8 cellular contexts compared by ENCODE assay signal in the genomic region with DNA sequence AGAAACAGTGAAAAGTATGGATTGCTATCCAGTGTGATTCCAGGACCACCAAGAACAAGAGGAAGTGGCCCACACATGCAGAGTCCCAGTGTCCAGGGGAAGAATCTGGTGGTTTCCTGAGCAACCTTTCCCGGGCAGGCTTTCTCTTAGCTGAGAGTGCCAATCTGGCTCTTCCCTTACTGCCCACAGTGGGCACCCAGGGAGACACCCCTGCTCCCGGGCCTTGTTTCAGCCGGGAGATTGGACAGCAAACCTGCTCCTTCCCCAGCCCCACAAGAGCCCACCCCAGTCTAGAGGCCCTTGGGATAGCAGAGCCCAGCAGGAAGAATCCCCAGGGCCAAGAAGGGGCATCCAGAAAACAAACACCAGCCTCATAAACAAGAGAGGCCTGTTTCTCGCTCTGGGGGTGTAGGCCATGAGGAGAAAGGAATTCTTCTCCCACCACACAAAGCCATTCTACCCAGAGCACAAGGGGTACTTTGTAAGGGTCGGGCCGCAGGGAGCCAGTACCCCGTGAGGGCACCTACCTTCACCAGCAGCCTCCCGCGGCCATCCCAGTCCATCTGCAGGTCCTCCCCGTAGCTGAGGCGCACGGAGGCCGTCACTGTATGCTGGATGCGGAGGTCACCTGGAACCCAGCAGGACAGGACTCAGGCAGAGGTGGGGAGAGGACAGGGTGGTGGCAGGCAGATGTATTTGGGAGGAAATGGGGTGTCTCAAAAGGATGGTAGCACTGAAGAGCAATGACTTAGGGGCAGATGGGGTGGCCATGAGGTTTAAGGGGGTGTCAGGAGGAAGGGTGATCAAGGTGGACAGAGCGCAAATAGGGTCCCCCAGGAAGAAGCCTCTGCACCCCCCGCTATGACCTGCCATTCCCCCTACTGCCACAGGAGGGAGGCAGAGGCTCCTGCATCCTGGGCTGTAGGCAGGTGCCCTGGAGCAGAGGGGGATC.
DNase-seq lines count a peak whose midpoint lies in the region; ATAC-seq and TF ChIP-seq lines count a peak whose summit lies in the region.

No MANE protein-coding gene starts in this region.

- H3K27me3 Mint-ChIP-seq in naive thymus-derived CD4-positive, alpha-beta T cell, result peaks cover 0 to 7% (median 4%) of the 10 kb centered on the region in 5 donors

- no peak overlapping the region for H3K4me3 Mint-ChIP-seq in naive thymus-derived CD4-positive, alpha-beta T cell

- H3K36me3 ChIP-seq in naive thymus-derived CD4-positive, alpha-beta T cell (ENCODE audit: control insufficient read depth in 2 of 3, insufficient read depth in 3 of 3, low read length in 3 of 3), result no peaks in the 10 kb centered on the region
- H3K36me3 ChIP-seq in stomach, result peaks cover 0 to 5% (median 0%) of the 10 kb centered on the region in 4 donors

- peaks cover 0 to 2% (median 0%) of the 10 kb centered on the region in 7 donors for H3K4me1 Mint-ChIP-seq in naive thymus-derived CD4-positive, alpha-beta T cell

- no peak overlapping the region for H3K27ac Mint-ChIP-seq in naive thymus-derived CD4-positive, alpha-beta T cell

- no peaks in the 10 kb centered on the region for H3K36me3 Mint-ChIP-seq in naive thymus-derived CD4-positive, alpha-beta T cell

- DNase-seq in SKM-1 treated with dmso at 0.1 percent for 144 hours (lab: John Stamatoyannopoulos, UW; ENCODE audit: unreplicated experiment) (peak; percentile 0), SKM-1 (lab: John Stamatoyannopoulos, UW; ENCODE audit: unreplicated experiment) (no peak), NCI-H345 treated with DMSO at 0.1 percent for 48 hours (lab: John Stamatoyannopoulos, UW; ENCODE audit: unreplicated experiment) (peak; percentile 6), epithelial cell of proximal tubule (ENCODE audit: low read depth) (no peak), stomach (peak; percentile 53)
- DNase-seq in activated CD8-positive, alpha-beta memory T cell treated with anti-CD3 and anti-CD28 coated beads for 1 hour (ENCODE audit: extremely low read depth in 1 of 2, low read depth in 1 of 2), result peak; percentile 27 to 30
- DNase-seq in naive thymus-derived CD4-positive, alpha-beta T cell, result peak; percentile 47 to 80 (median 65)

- TF ChIP-seq POLR2A in stomach (IDR thresholded peaks at IDR 0.05), result no peak

- H3K27me3 ChIP-seq in naive thymus-derived CD4-positive, alpha-beta T cell (ENCODE audit: control insufficient read depth in 2 of 2, insufficient read depth in 2 of 2, low read length in 2 of 2), result no peaks in the 10 kb centered on the region
- peaks cover 0 to 11% (median 0%) of the 10 kb centered on the region in 3 donors for H3K27me3 ChIP-seq in stomach

- POLR2A ChIA-PET in naive thymus-derived CD4-positive, alpha-beta T cell (lab: Charles Lee), result no interaction called here

- no peaks in the 10 kb centered on the region for H3K9me3 Mint-ChIP-seq in naive thymus-derived CD4-positive, alpha-beta T cell

- peak; percentile 89 for ATAC-seq in naive thymus-derived CD4-positive, alpha-beta T cell
- ATAC-seq in GM21576 (IDR thresholded peaks at IDR 0.05; ENCODE audit: unreplicated experiment), result no peak

- intact Hi-C loops in naive thymus-derived CD4-positive, alpha-beta T cell (cut with micrococcal nuclease), result loop anchor here (1.0 to 5.0 kb wide), 7 partner anchors 12 to 223 kb away; no protein-coding TSS in a partner anchor
- intact Hi-C loops in stomach (cut with DNase I; ENCODE audit: low total_unique reads), result loop anchor here (5.0 to 10.0 kb wide), 2 partner anchors 122 to 220 kb away; no protein-coding TSS in a partner anchor

- WGBS in stomach, 5 donors, result 57 to 66% (median 65%) methylated on average over 15 to 16 of the region's 16 CpGs

- CTCF ChIA-PET in naive thymus-derived CD4-positive, alpha-beta T cell (lab: Charles Lee), result interaction anchor here (1.0 to 2.8 kb wide), 7 partner anchors 72 to 223 kb away, joined by 3 to 18 read pairs (median 6); no protein-coding TSS in a partner anchor

- H3K9me3 ChIP-seq in naive thymus-derived CD4-positive, alpha-beta T cell (ENCODE audit: control insufficient read depth in 2 of 3, low read length in 3 of 3), result no peaks in the 10 kb centered on the region
- H3K9me3 ChIP-seq in stomach, result no peaks in the 10 kb centered on the region

- H3K4me1 ChIP-seq in naive thymus-derived CD4-positive, alpha-beta T cell (ENCODE audit: control insufficient read depth in 2 of 2, insufficient read depth in 2 of 2, low read length in 2 of 2), result no peaks in the 10 kb centered on the region
- peaks cover 0 to 8% (median 3%) of the 10 kb centered on the region in 4 donors for H3K4me1 ChIP-seq in stomach

- H3K4me3 ChIP-seq in epithelial cell of proximal tubule (ENCODE audit: low read depth, low read length) (no peak overlapping the region), stomach (no peak overlapping the region)
- no peak overlapping the region for H3K4me3 ChIP-seq in naive thymus-derived CD4-positive, alpha-beta T cell (ENCODE audit: low read length)

- no peak overlapping the region for H3K27ac ChIP-seq in naive thymus-derived CD4-positive, alpha-beta T cell (ENCODE audit: low read depth, low read length)
- H3K27ac ChIP-seq in stomach, result no peak overlapping the region

- TF ChIP-seq CTCF in epithelial cell of proximal tubule (conservative IDR thresholded peaks at IDR 0.05; ENCODE audit: low read depth, low read length) (peak; percentile 99), stomach (IDR thresholded peaks at IDR 0.05) (peak in 5 of 7 experiments; percentile 77 to 90 (median 87))

- no peak for TF ChIP-seq EP300 in stomach (IDR thresholded peaks at IDR 0.05)

Comparison
In these comparisons a context has a peak if more than half of its experiments do, and no peak if none do; other contexts are left out.
1. DNase-seq: peak in SKM-1 treated with dmso at 0.1 percent for 144 hours (single experiment), NCI-H345 treated with DMSO at 0.1 percent for 48 hours (single experiment), activated CD8-positive, alpha-beta memory T cell treated with anti-CD3 and anti-CD28 coated beads for 1 hour (2 of 2), naive thymus-derived CD4-positive, alpha-beta T cell (9 of 9) and stomach (single experiment); none in SKM-1 (single experiment) and epithelial cell of proximal tubule (single experiment).